In genomic region chr1:154705544-154705943, GRCh38 we compare ENCODE assay signal across 8 cellular contexts.
"Had no signal": no experiment of that assay in that cellular context is flagged by ENCODE, and none has a peak within 500 bp of the region (broad histone marks: within the 10 kb centered on the region; RNA-seq: fewer than 3 reads in every experiment).

No MANE protein-coding gene starts in this region.

- ATAC-seq: GM23338, HepG2 had no signal

- H3K9me3 Mint-ChIP-seq: GM23338, H9, HFFc6, IgD-negative memory B cell had no signal

- H3K4me1 Mint-ChIP-seq: IgD-negative memory B cell had no signal

- H3K27ac ChIP-seq: HL-60 had no signal

- H3K27me3 Mint-ChIP-seq: IgD-negative memory B cell had no signal

- H3K27ac Mint-ChIP-seq: GM23338, H9, HFFc6, IgD-negative memory B cell had no signal

- H3K4me3 ChIP-seq: GM23338 had no signal

- DNase-seq: H9, HCEC 1CT, HFFc6, KBM-7 had no signal

- H3K36me3 Mint-ChIP-seq: IgD-negative memory B cell had no signal

- H3K4me3 Mint-ChIP-seq: GM23338, H9, HFFc6, IgD-negative memory B cell had no signal
